29 cellular contexts compared by ENCODE assay signal in genomic region chr2:137935591-137935990, GRCh38.
"Had no signal": no experiment of that assay in that cellular context is flagged by ENCODE, and none has a peak within 500 bp of the region (broad histone marks: within the 10 kb centered on the region; RNA-seq: fewer than 3 reads in every experiment).

No MANE protein-coding gene starts in this region.

- H3K27me3 ChIP-seq: colonic mucosa, foreskin keratinocyte, gastroesophageal sphincter, heart left ventricle, left lung, right atrium auricular region, stomach, thyroid gland had no signal

- DNase-seq: colonic mucosa; effector CD8-positive, alpha-beta T cell; endodermal cell; foreskin keratinocyte; heart left ventricle; hippocampal formation; left cardiac atrium; left lung; mammary epithelial cell; natural killer cell; stimulated activated CD4-positive, alpha-beta T cell treated with anti-CD3 and anti-CD28 coated beads, Interleukin-12 subunit alpha, Interleukin-12 subunit beta, amount 100 ng/mL, for 4 hours; stimulated activated CD4-positive, alpha-beta T cell treated with anti-CD3 and anti-CD28 coated beads, Interleukin-1b, Interleukin-23, amount 100 ng/mL, for 48 hours; stimulated activated CD4-positive, alpha-beta T cell treated with anti-CD3 and anti-CD28 coated beads, Interleukin-4, amount 100 ng/mL, for 1 hour; stimulated activated CD8-positive, alpha-beta memory T cell treated with anti-CD3 and anti-CD28 coated beads, Interleukin-4, amount 100 ng/mL, for 48 hours; stimulated activated naive CD4-positive, alpha-beta T cell treated with Interleukin-2 at 50 U/mL for 16 hours; stomach; thyroid gland had no signal

- H3K4me2 ChIP-seq: smooth muscle cell had no signal

- H3K27me3 Mint-ChIP-seq: dendritic cell treated with granulocyte-macrophage colony-stimulating factor and Interleukin-4, amounts not matched to agents 40 ng/mL and 50 ng/mL, for 4 days; type B pancreatic cell had no signal

- H3K36me3 ChIP-seq: colonic mucosa, gastroesophageal sphincter, heart left ventricle, left lung, prostate gland, right atrium auricular region, stomach, thyroid gland had no signal

- H3K27ac ChIP-seq: colonic mucosa, epithelial cell of prostate, foreskin keratinocyte, gastroesophageal sphincter, heart left ventricle, left lung, prostate gland, right atrium auricular region, stomach, thyroid gland had no signal

- H3K4me3 ChIP-seq: colonic mucosa, gastroesophageal sphincter, heart left ventricle, left lung, prostate gland, right atrium auricular region, smooth muscle cell, stomach, thyroid gland had no signal

- H3K9me3 Mint-ChIP-seq: endodermal cell had no signal

- H3K4me1 Mint-ChIP-seq: natural killer cell, neural crest cell had no signal

- H3K36me3 Mint-ChIP-seq: natural killer cell, type B pancreatic cell had no signal

- H3K4me1 ChIP-seq: colonic mucosa, foreskin keratinocyte, gastroesophageal sphincter, left lung, prostate gland, right atrium auricular region, stomach had no signal

- H3K9me3 ChIP-seq: colonic mucosa, gastroesophageal sphincter, left lung, prostate gland, right atrium auricular region, stomach, thyroid gland had no signal

- H3K27ac Mint-ChIP-seq: dendritic cell treated with granulocyte-macrophage colony-stimulating factor and Interleukin-4, amounts not matched to agents 40 ng/mL and 50 ng/mL, for 4 days; endodermal cell; natural killer cell; type B pancreatic cell had no signal

- H3K4me3 Mint-ChIP-seq: dendritic cell treated with granulocyte-macrophage colony-stimulating factor and Interleukin-4, amounts not matched to agents 40 ng/mL and 50 ng/mL, for 4 days; endodermal cell; natural killer cell; neural crest cell; type B pancreatic cell had no signal

- ATAC-seq: esophagus mucosa, foreskin keratinocyte, gastroesophageal sphincter, heart left ventricle, left cardiac atrium, left lung, natural killer cell, sciatic nerve had no signal

- FAIRE-seq: islet of Langerhans, urothelium cell line had no signal
